23 cellular contexts compared by ENCODE assay signal in the genomic region with DNA sequence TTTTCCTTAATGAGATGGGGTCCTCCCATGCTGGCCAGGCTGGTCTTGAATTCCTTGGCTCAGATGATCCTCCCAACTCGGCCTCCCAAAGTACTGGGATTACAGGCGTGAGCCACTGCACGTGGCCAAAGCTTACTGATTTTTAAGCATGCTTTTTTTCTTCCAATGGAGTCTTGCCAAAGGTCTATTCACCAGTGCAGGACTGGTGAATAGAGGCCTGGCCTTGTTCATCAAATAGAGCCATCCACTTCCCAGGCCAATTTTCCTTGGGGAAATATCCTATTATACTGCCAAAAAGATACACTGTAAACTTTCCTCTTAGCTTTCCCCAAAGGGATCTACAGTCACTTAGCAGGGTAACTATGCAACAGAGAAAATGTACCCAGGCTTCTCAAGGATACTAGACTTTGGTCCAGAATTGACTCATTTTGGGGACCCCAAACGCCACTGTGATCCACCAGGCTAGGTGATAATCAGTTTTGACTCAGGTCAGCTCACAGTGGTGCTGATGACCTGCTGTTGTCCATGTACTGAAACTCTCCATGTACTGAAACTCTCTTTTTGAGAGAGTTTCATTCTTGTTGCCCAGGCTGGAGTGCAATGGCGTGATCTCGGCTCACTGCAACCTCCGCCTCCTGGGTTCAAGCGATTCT.
A peak's percentile ranks its signal among the peaks of the same experiment; 100 is the strongest.
DNase-seq lines count a peak whose midpoint lies in the region; ATAC-seq and TF ChIP-seq lines count a peak whose summit lies in the region.
"Had no signal": no experiment of that assay in that cellular context is flagged by ENCODE, and none has a peak within 500 bp of the region (broad histone marks: within the 10 kb centered on the region; RNA-seq: fewer than 3 reads in every experiment).

No MANE protein-coding gene starts in this region.

- ATAC-seq in Right ventricle myocardium superior (ENCODE audit: poor library complexity) = peak; percentile 46
- peak; percentile 31 for ATAC-seq in HG02610 (IDR thresholded peaks at IDR 0.05; ENCODE audit: unreplicated experiment)
- ATAC-seq: A549, GM23338, HCT116 had no signal

- intact Hi-C loops in Right ventricle myocardium superior (cut with DNase I) (no loop called here), cardiac septum (cut with DNase I) (no loop called here)

- TF ChIP-seq CTCF in GM12865 (IDR thresholded peaks at IDR 0.05; ENCODE audit: insufficient read depth, low read depth, low read length, missing control alignments) = no peak
- TF ChIP-seq CTCF in fibroblast of the aortic adventitia (IDR thresholded peaks at IDR 0.05; ENCODE audit: insufficient read depth, low read length) = no peak

- DNase-seq in Right ventricle myocardium superior = no peak
- no peak for DNase-seq in cardiac septum (ENCODE audit: low spot score)
- peak; percentile 47 for DNase-seq in GM12865 (ENCODE audit: low read depth)
- peak; percentile 10 for DNase-seq in fibroblast of the aortic adventitia (ENCODE audit: low read depth)
- DNase-seq in NCI-H345 (lab: John Stamatoyannopoulos, UW) = no peak
- no peak for DNase-seq in activated CD4-positive, alpha-beta T cell treated with anti-CD3 and anti-CD28 coated beads for 4 hours
- no peak for DNase-seq in iPS-NIHi11 (ENCODE audit: low spot score)
- DNase-seq: 8988T; ACHN; AML-193; BE2C; CD4-positive, alpha-beta T cell; CD8-positive, alpha-beta memory T cell; DMS 273 treated with DMSO at 0.1 percent for 48 hours; DMS79; EL; GDM1; H9 had no signal

- H3K4me3 ChIP-seq in GM12865 (ENCODE audit: low read depth, low read length) (no peak overlapping the region), fibroblast of the aortic adventitia (ENCODE audit: low read depth, low read length) (no peak overlapping the region)
- H3K4me3 ChIP-seq: A549; BLaER1 treated with 17β-estradiol and CSF1 and Interleukin-3, amounts not matched to agents 10 nM and 100 nM; GM23338 had no signal

Comparison
In these comparisons a context has a peak if more than half of its experiments do, and no peak if none do; other contexts are left out.
1. DNase-seq: peak in GM12865 (single experiment) and fibroblast of the aortic adventitia (single experiment); none in Right ventricle myocardium superior (single experiment), cardiac septum (single experiment), NCI-H345 (single experiment), activated CD4-positive, alpha-beta T cell treated with anti-CD3 and anti-CD28 coated beads for 4 hours (0 of 2) and iPS-NIHi11 (single experiment).